Comparison of ENCODE assay signal across 2 cellular contexts in genomic region chr5:98916540-98916939, GRCh38.
TF ChIP-seq lines count a peak whose summit lies in the region.

No MANE protein-coding gene starts in this region.

TF ChIP-seq in HepG2, 621 proteins besides CTCF, POLR2A, EP300 and RAD21:
- no peak for TF ChIP-seq ZNF709 (CRISPR knock-in tag; IDR thresholded peaks at IDR 0.05)
- no peak for TF ChIP-seq HNRNPK (IDR thresholded peaks at IDR 0.05; ENCODE audit: low read depth, low read length, poor library complexity, severe bottlenecking)
- no peak for TF ChIP-seq ZNF496 (CRISPR knock-in tag; IDR thresholded peaks at IDR 0.05; ENCODE audit: insufficient replicate concordance)
- no peak for TF ChIP-seq CEBPG (CRISPR knock-in tag; IDR thresholded peaks at IDR 0.05)
- TF ChIP-seq PHF8 (CRISPR knock-in tag; IDR thresholded peaks at IDR 0.05) = no peak
- TF ChIP-seq NFKB2 (CRISPR knock-in tag; IDR thresholded peaks at IDR 0.05; ENCODE audit: borderline replicate concordance) = no peak
- TF ChIP-seq ATF4 (CRISPR knock-in tag; IDR thresholded peaks at IDR 0.05) = no peak
- no peak for TF ChIP-seq ZNF281 (CRISPR knock-in tag; IDR thresholded peaks at IDR 0.05; ENCODE audit: borderline replicate concordance)
- no peak for TF ChIP-seq ZNF350 (CRISPR knock-in tag; IDR thresholded peaks at IDR 0.05; ENCODE audit: borderline replicate concordance, low read depth)
- TF ChIP-seq ZNF253 (CRISPR knock-in tag; IDR thresholded peaks at IDR 0.05; ENCODE audit: borderline replicate concordance) = no peak
- no peak for TF ChIP-seq NPAS2 (CRISPR knock-in tag; IDR thresholded peaks at IDR 0.05; ENCODE audit: borderline replicate concordance)
- TF ChIP-seq ZNF724P (CRISPR knock-in tag; IDR thresholded peaks at IDR 0.05; ENCODE audit: borderline replicate concordance) = no peak
- TF ChIP-seq FOSL1 (CRISPR knock-in tag; IDR thresholded peaks at IDR 0.05; ENCODE audit: borderline replicate concordance) = no peak
- no peak for TF ChIP-seq ZNF552 (CRISPR knock-in tag; IDR thresholded peaks at IDR 0.05; ENCODE audit: borderline replicate concordance)
- no peak for TF ChIP-seq MED8 (CRISPR knock-in tag; IDR thresholded peaks at IDR 0.05; ENCODE audit: insufficient replicate concordance)

TF ChIP-seq in GM12878, 131 proteins besides CTCF, POLR2A, EP300 and RAD21:
- TF ChIP-seq PKNOX1 (IDR thresholded peaks at IDR 0.05) (no peak), POU2F2 (IDR thresholded peaks at IDR 0.05; ENCODE audit: borderline replicate concordance, low read depth, low read length) (no peak), MXI1 (IDR thresholded peaks at IDR 0.05; ENCODE audit: low read depth, low read length) (no peak), RELA (IDR thresholded peaks at IDR 0.05; ENCODE audit: borderline replicate concordance, partially characterized antibody) (no peak), SMC3 (IDR thresholded peaks at IDR 0.05; ENCODE audit: borderline replicate concordance, low read length) (no peak), HSF1 (IDR thresholded peaks at IDR 0.05; ENCODE audit: low read depth, low read length) (no peak), NR2C1 (IDR thresholded peaks at IDR 0.05) (no peak)
